ENCODE assay signal across 18 cellular contexts in the genomic region with DNA sequence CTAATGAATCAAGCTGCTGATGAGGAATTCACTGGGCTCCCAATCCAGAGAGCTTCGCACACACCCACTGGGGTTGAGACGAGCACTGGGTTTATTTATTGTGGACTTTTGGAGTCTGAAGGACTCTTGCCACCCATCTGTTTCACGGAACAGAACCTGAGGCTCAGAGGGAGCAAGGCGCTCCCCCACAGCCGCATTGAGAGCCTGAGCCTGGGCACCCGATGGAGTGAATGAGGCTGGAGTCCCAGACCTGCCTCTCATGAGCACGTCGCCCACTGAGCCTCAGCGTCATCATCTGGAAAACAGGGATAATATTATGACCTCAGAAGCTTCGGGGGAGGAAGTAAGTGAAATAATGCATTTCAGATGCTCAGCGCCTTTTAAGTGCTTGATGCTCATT. TPM values are rescaled to one million over a fixed set of nuclear protein-coding genes. Genes with fewer than 3 reads are reported as not detected.
DNase-seq lines count a peak whose midpoint lies in the region; ATAC-seq, FAIRE-seq and TF ChIP-seq lines count a peak whose summit lies in the region.
"Had no signal": no experiment of that assay in that cellular context is flagged by ENCODE, and none has a peak within 500 bp of the region (broad histone marks: within the 10 kb centered on the region; RNA-seq: fewer than 3 reads in every experiment).

No MANE protein-coding gene starts in this region.

- H3K4me3 ChIP-seq in BLaER1 (no peak overlapping the region), NT2/D1 (ENCODE audit: insufficient read length, low read depth) (no peak overlapping the region), endothelial cell of umbilical vein (replicated peaks in 1 of 3; ENCODE audit: insufficient read depth in 1 of 3, low read depth in 1 of 3, low read length in 3 of 3) (no peak overlapping the region), osteoblast (ENCODE audit: insufficient read depth, low read length) (peak overlapping the region; percentile 70)
- H3K4me3 ChIP-seq: hepatocyte had no signal

- H3K27me3 ChIP-seq in BLaER1 (no peaks in the 10 kb centered on the region), NT2/D1 (ENCODE audit: insufficient read depth, insufficient read length) (no peaks in the 10 kb centered on the region), endothelial cell of umbilical vein (ENCODE audit: control insufficient read depth in 2 of 2, insufficient read depth in 2 of 2, low read length in 2 of 2) (no peaks in the 10 kb centered on the region), osteoblast (ENCODE audit: insufficient read depth, low read length) (no peaks in the 10 kb centered on the region)
- H3K27me3 ChIP-seq: hepatocyte had no signal

- TF ChIP-seq CTCF in endothelial cell of umbilical vein (IDR thresholded peaks at IDR 0.05; ENCODE audit: extremely low read depth in 1 of 2, insufficient read depth in 1 of 2, low read depth in 1 of 2, low read length in 2 of 2) (no peak), osteoblast (IDR thresholded peaks at IDR 0.05; ENCODE audit: extremely low read depth, low read depth, low read length) (no peak)

- FAIRE-seq in endothelial cell of umbilical vein (lab: Jason Lieb, UNC) = no peak
- FAIRE-seq: GM12892, urothelium cell line had no signal

- no peak overlapping the region for H3K27ac Mint-ChIP-seq in activated CD4-positive, alpha-beta T cell treated with anti-CD3 and anti-CD28 coated beads, Interleukin-2, amount 10 ng/mL, durations not matched to agents 7 days and 5 days
- H3K27ac Mint-ChIP-seq: activated CD8-positive, alpha-beta memory T cell treated with anti-CD3 and anti-CD28 coated beads, Interleukin-2, amount 10 ng/mL, durations not matched to agents 7 days and 5 days; activated naive CD4-positive, alpha-beta T cell treated with anti-CD3 and anti-CD28 coated beads, Interleukin-2, amount 10 ng/mL, durations not matched to agents 7 days and 5 days had no signal

- H3K9me1 ChIP-seq in endothelial cell of umbilical vein (replicated peaks; ENCODE audit: control insufficient read depth, extremely low read depth, insufficient read depth, low read length) = no peaks in the 10 kb centered on the region

- intact Hi-C loops in endothelial cell of umbilical vein (cut with micrococcal nuclease) = loop anchor here (5.0 kb wide), 1 partner anchor 149 kb away; no protein-coding TSS in a partner anchor

- H3K36me3 Mint-ChIP-seq in activated CD4-positive, alpha-beta T cell treated with anti-CD3 and anti-CD28 coated beads, Interleukin-2, amount 10 ng/mL, durations not matched to agents 7 days and 5 days (ENCODE audit: low read depth) = peaks cover 7% of the 10 kb centered on the region

- H2AFZ ChIP-seq in endothelial cell of umbilical vein (ENCODE audit: low read depth, low read length) (no peak overlapping the region), osteoblast (ENCODE audit: low read length) (no peak overlapping the region)
- H2AFZ ChIP-seq: hepatocyte had no signal

- peaks cover 92% of the 10 kb centered on the region for H3K4me1 ChIP-seq in BLaER1
- H3K4me1 ChIP-seq in NT2/D1 (ENCODE audit: insufficient read depth, insufficient read length) = peaks cover 40% of the 10 kb centered on the region
- H3K4me1 ChIP-seq in endothelial cell of umbilical vein (ENCODE audit: control insufficient read depth, extremely low read depth, insufficient read depth, low read length) = peaks cover 73% of the 10 kb centered on the region
- peaks cover 82% of the 10 kb centered on the region for H3K4me1 ChIP-seq in osteoblast (ENCODE audit: insufficient read depth, low read length)

- CTCF ChIA-PET in endothelial cell of umbilical vein (lab: Charles Lee) = no interaction called here
- CTCF ChIA-PET in activated CD4-positive, alpha-beta T cell treated with anti-CD3 and anti-CD28 coated beads, Interleukin-2, amount 10 ng/mL, durations not matched to agents 7 days and 5 days (lab: Charles Lee) = interaction anchor here (1.4 kb wide), 1 partner anchor 18 kb away, joined by 3 read pairs; no protein-coding TSS in a partner anchor

- H3K36me3 ChIP-seq in BLaER1 (peaks cover 25% of the 10 kb centered on the region), NT2/D1 (ENCODE audit: insufficient read depth, insufficient read length, low read length) (peaks cover 57% of the 10 kb centered on the region), endothelial cell of umbilical vein (ENCODE audit: control insufficient read depth in 2 of 2, extremely low read depth in 1 of 2, insufficient read depth in 2 of 2, low read length in 2 of 2) (no peaks in the 10 kb centered on the region), osteoblast (ENCODE audit: insufficient read depth, low read length) (peaks cover 32% of the 10 kb centered on the region)

- H3K9ac ChIP-seq in BLaER1 = no peak overlapping the region
- H3K9ac ChIP-seq in NT2/D1 (ENCODE audit: insufficient read length, low read depth) = peak overlapping the region; percentile 23
- no peak overlapping the region for H3K9ac ChIP-seq in endothelial cell of umbilical vein (replicated peaks; ENCODE audit: extremely low read depth, insufficient read depth, low read length)

- H3K9me3 Mint-ChIP-seq in activated CD4-positive, alpha-beta T cell treated with anti-CD3 and anti-CD28 coated beads, Interleukin-2, amount 10 ng/mL, durations not matched to agents 7 days and 5 days = no peaks in the 10 kb centered on the region
- H3K9me3 Mint-ChIP-seq: activated naive CD4-positive, alpha-beta T cell treated with anti-CD3 and anti-CD28 coated beads, Interleukin-2, amount 10 ng/mL, durations not matched to agents 7 days and 5 days had no signal

- POLR2A ChIA-PET in endothelial cell of umbilical vein (lab: Charles Lee) = no interaction called here
- POLR2A ChIA-PET in activated CD4-positive, alpha-beta T cell treated with anti-CD3 and anti-CD28 coated beads, Interleukin-2, amount 10 ng/mL, durations not matched to agents 7 days and 5 days (lab: Charles Lee) = no interaction called here

- 0 out of 2 replicates have a peak overlapping the region, but pooled peaks have one; percentile 3 for H3K27ac ChIP-seq in BLaER1
- H3K27ac ChIP-seq in endothelial cell of umbilical vein (ENCODE audit: insufficient read depth, low read depth, low read length) = peak overlapping the region; percentile 41
- peak overlapping the region; percentile 99 for H3K27ac ChIP-seq in osteoblast (ENCODE audit: low read depth, low read length)

- DNase-seq in NT2/D1 (ENCODE audit: low read depth, low spot score) = no peak
- DNase-seq in endothelial cell of umbilical vein (ENCODE audit: low read depth, low spot score) = no peak
- DNase-seq in osteoblast (ENCODE audit: insufficient read length, low spot score, missing footprints) = no peak
- no peak for DNase-seq in activated CD4-positive, alpha-beta T cell treated with anti-CD3 and anti-CD28 coated beads, Interleukin-2, amount 10 ng/mL, durations not matched to agents 7 days and 5 days
- no peak for DNase-seq in epidermal melanocyte (ENCODE audit: insufficient read length, low spot score)
- DNase-seq: activated CD8-positive, alpha-beta memory T cell treated with anti-CD3 and anti-CD28 coated beads, Interleukin-2, amount 10 ng/mL, durations not matched to agents 7 days and 5 days; activated naive CD4-positive, alpha-beta T cell treated with anti-CD3 and anti-CD28 coated beads, Interleukin-2, amount 10 ng/mL, durations not matched to agents 7 days and 5 days; central memory CD4-positive, alpha-beta T cell; left ventricle myocardium superior; NCI-H2081 treated with DMSO at 0.1 percent for 48 hours; nucleus accumbens; stimulated activated CD4-positive, alpha-beta T cell treated with anti-CD3 and anti-CD28 coated beads, Interleukin-15, amount 100 ng/mL, for 24 hours had no signal

- no peak for ATAC-seq in HG02870 (IDR thresholded peaks at IDR 0.05; ENCODE audit: unreplicated experiment)
- ATAC-seq in GM19351 (IDR thresholded peaks at IDR 0.05; ENCODE audit: unreplicated experiment) = no peak
- ATAC-seq: activated CD8-positive, alpha-beta memory T cell treated with anti-CD3 and anti-CD28 coated beads, Interleukin-2, amount 10 ng/mL, durations not matched to agents 7 days and 5 days; left ventricle myocardium superior had no signal

- no peak overlapping the region for H3K4me3 Mint-ChIP-seq in activated CD4-positive, alpha-beta T cell treated with anti-CD3 and anti-CD28 coated beads, Interleukin-2, amount 10 ng/mL, durations not matched to agents 7 days and 5 days
- H3K4me3 Mint-ChIP-seq: activated CD8-positive, alpha-beta memory T cell treated with anti-CD3 and anti-CD28 coated beads, Interleukin-2, amount 10 ng/mL, durations not matched to agents 7 days and 5 days; activated naive CD4-positive, alpha-beta T cell treated with anti-CD3 and anti-CD28 coated beads, Interleukin-2, amount 10 ng/mL, durations not matched to agents 7 days and 5 days had no signal

- dilution Hi-C loops in endothelial cell of umbilical vein (cut with MboI; ENCODE audit: extremely low pct_ligation_motif_present, low sequenced_read_pairs) = no loop called here

- peaks cover 26% of the 10 kb centered on the region for H3K4me1 Mint-ChIP-seq in activated CD4-positive, alpha-beta T cell treated with anti-CD3 and anti-CD28 coated beads, Interleukin-2, amount 10 ng/mL, durations not matched to agents 7 days and 5 days

- TF ChIP-seq POLR2A in endothelial cell of umbilical vein (IDR thresholded peaks at IDR 0.05; ENCODE audit: low read depth, low read length) = no peak

- H3K9me3 ChIP-seq in BLaER1 = no peaks in the 10 kb centered on the region
- H3K9me3 ChIP-seq in NT2/D1 (ENCODE audit: insufficient read depth, low read length) = no peaks in the 10 kb centered on the region
- no peaks in the 10 kb centered on the region for H3K9me3 ChIP-seq in endothelial cell of umbilical vein (replicated peaks; ENCODE audit: control insufficient read depth, insufficient read depth, low read length)
- no peaks in the 10 kb centered on the region for H3K9me3 ChIP-seq in osteoblast (ENCODE audit: low read depth, low read length)

- no TSS peak for BruUV-seq in endothelial cell of umbilical vein (replicated peaks; lab: Mats Ljungman, UMichigan)

- H3K79me2 ChIP-seq in endothelial cell of umbilical vein (ENCODE audit: control insufficient read depth, insufficient read depth, low read length) (peaks cover 87% of the 10 kb centered on the region), osteoblast (ENCODE audit: insufficient read depth, low read length) (peaks cover 96% of the 10 kb centered on the region)

- H3K27me3 Mint-ChIP-seq in activated CD4-positive, alpha-beta T cell treated with anti-CD3 and anti-CD28 coated beads, Interleukin-2, amount 10 ng/mL, durations not matched to agents 7 days and 5 days = peaks cover 46% of the 10 kb centered on the region

- H4K20me1 ChIP-seq in BLaER1 = peaks cover 84% of the 10 kb centered on the region
- no peaks in the 10 kb centered on the region for H4K20me1 ChIP-seq in endothelial cell of umbilical vein (replicated peaks; ENCODE audit: control insufficient read depth, extremely low read depth, insufficient read depth, low read length)
- H4K20me1 ChIP-seq in osteoblast (ENCODE audit: insufficient read depth, low read length) = peaks cover 13% of the 10 kb centered on the region

- H3K4me2 ChIP-seq in BLaER1 (no peak overlapping the region), endothelial cell of umbilical vein (ENCODE audit: insufficient read depth, low read length) (no peak overlapping the region), osteoblast (ENCODE audit: insufficient read depth, low read length) (peak overlapping the region; percentile 92)

RNA-seq across cellular contexts. Expression of a gene that starts 5.4 kb away (rescaled TPM):
- total RNA-seq in endothelial cell of umbilical vein = 65.9 and 67.1 TPM in 2 replicates
- 64.3 and 96.1 TPM in 2 replicates for polyA plus RNA-seq in endothelial cell of umbilical vein
- polyA plus RNA-seq in endothelial cell of umbilical vein (2011; cell fraction: cytosol; rRNA removed) = 77.1 and 88.2 TPM in 2 replicates
- polyA plus RNA-seq in endothelial cell of umbilical vein (2011; cell fraction: nucleus; rRNA removed) = 79.5 and 84.6 TPM in 2 replicates
- 62.6 and 78.9 TPM in 2 replicates for polyA plus RNA-seq in endothelial cell of umbilical vein (2012)
- polyA minus RNA-seq in endothelial cell of umbilical vein = 111 and 153 TPM in 2 replicates
- 5.1 TPM for polyA minus RNA-seq in endothelial cell of umbilical vein (2011; cell fraction: cytosol; rRNA and poly(A)+ RNA removed)
- polyA minus RNA-seq in endothelial cell of umbilical vein (2011; cell fraction: nucleus; rRNA and poly(A)+ RNA removed) = 48.7 and 63.7 TPM in 2 replicates
- total RNA-seq in osteoblast = 128 and 130 TPM in 2 replicates
- total RNA-seq in activated CD4-positive, alpha-beta T cell treated with anti-CD3 and anti-CD28 coated beads, Interleukin-2, amount 10 ng/mL, durations not matched to agents 7 days and 5 days = 1 to 10 TPM; 7.0 to 8.0 TPM

Comparison
In these comparisons a context has a peak if more than half of its experiments do, and no peak if none do; other contexts are left out.
1. H3K27ac ChIP-seq: peak in every context shown above with its lines; median percentile 99 in osteoblast; 41 in endothelial cell of umbilical vein; 3 in BLaER1.